11 cellular contexts compared by ENCODE assay signal in the genomic region with DNA sequence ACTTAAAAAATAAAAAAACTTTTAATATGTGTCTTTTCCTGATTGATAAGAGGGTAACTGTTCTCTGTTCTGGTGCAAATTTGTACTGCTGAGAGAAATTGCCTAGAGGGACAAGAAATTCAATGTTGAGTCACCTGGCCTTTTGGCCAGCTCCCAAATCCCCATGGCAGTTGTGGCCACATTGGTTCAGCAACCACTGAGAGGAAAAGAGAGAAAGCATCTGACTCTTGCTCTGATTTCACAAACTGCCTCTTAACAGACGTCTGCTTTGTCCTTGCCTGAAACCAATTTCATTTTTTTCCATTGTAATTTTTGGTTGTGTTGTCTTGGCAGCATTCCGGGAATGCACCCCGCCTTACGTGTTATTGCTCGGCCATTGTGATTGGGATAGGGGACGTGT. TPM values are rescaled to one million over a fixed set of nuclear protein-coding genes. Genes with fewer than 3 reads are reported as not detected.
DNase-seq lines count a peak whose midpoint lies in the region; ATAC-seq, FAIRE-seq and TF ChIP-seq lines count a peak whose summit lies in the region.
"Had no signal": no experiment of that assay in that cellular context is flagged by ENCODE, and none has a peak within 500 bp of the region (broad histone marks: within the 10 kb centered on the region; RNA-seq: fewer than 3 reads in every experiment).

No MANE protein-coding gene starts in this region.

- TF ChIP-seq EP300 in esophagus muscularis mucosa (IDR thresholded peaks at IDR 0.05), result no peak

- H3K9me3 ChIP-seq in GM23248 (ENCODE audit: low read depth) (no peaks in the 10 kb centered on the region), mammary epithelial cell (replicated peaks; ENCODE audit: insufficient read depth, low read length) (no peaks in the 10 kb centered on the region), pancreas (no peaks in the 10 kb centered on the region), esophagus muscularis mucosa (no peaks in the 10 kb centered on the region)

- H4K20me1 ChIP-seq in GM23248 (ENCODE audit: insufficient read depth) (no peaks in the 10 kb centered on the region), mammary epithelial cell (ENCODE audit: insufficient read depth, low read length) (no peaks in the 10 kb centered on the region)

- no peaks in the 10 kb centered on the region for H3K4me1 ChIP-seq in GM23248 (ENCODE audit: insufficient read depth)
- H3K4me1 ChIP-seq in mammary epithelial cell (ENCODE audit: insufficient read depth, low read length), result peaks cover 32% of the 10 kb centered on the region
- H3K4me1 ChIP-seq in pancreas, result no peaks in the 10 kb centered on the region
- H3K4me1 ChIP-seq in esophagus muscularis mucosa, result peaks cover 0 to 5% (median 0%) of the 10 kb centered on the region in 4 donors

- H3K27ac ChIP-seq in GM23248 (no peak overlapping the region), mammary epithelial cell (ENCODE audit: insufficient read depth, low read depth, low read length) (peak overlapping the region; percentile 97), pancreas (peak overlapping the region in 1 of 4 donors; percentile 24), esophagus muscularis mucosa (replicated peaks in 1 of 4) (no peak overlapping the region)

- H3K79me2 ChIP-seq in GM23248 (ENCODE audit: insufficient read depth), result no peaks in the 10 kb centered on the region
- H3K79me2 ChIP-seq in mammary epithelial cell (ENCODE audit: insufficient read depth, low read length), result no peaks in the 10 kb centered on the region

- DNase-seq in GM23248 (peak; percentile 18), NCI-H2081 treated with DMSO at 0.1 percent for 48 hours (lab: John Stamatoyannopoulos, UW) (peak; percentile 93), mammary epithelial cell (peak; percentile 97), pancreas (peak in 3 of 6 donors; percentile 16 to 46 (median 30)), NCI-H2107 treated with DMSO at 0.1 percent for 48 hours (lab: John Stamatoyannopoulos, UW; ENCODE audit: unreplicated experiment) (no peak), esophagus muscularis mucosa (ENCODE audit: extremely low spot score) (no peak)
- no peak for DNase-seq in activated CD4-positive, alpha-beta T cell treated with anti-CD3 and anti-CD28 coated beads for 4 hours
- DNase-seq in stimulated activated naive CD8-positive, alpha-beta T cell treated with anti-CD3 and anti-CD28 coated beads, Interleukin-15, Interleukin-2, amounts not matched to agents 100 U/mL and 50 U/mL, for 24 hours, result no peak
- DNase-seq: GOT3, mesendoderm had no signal

- TF ChIP-seq CTCF in mammary epithelial cell (conservative IDR thresholded peaks at IDR 0.05 in 1 of 2, IDR thresholded peaks at IDR 0.05 in 1 of 2; ENCODE audit: extremely low read depth in 1 of 2, insufficient read depth in 1 of 2, low read depth in 1 of 2, low read length in 2 of 2) (no peak), pancreas (IDR thresholded peaks at IDR 0.05) (no peak), esophagus muscularis mucosa (IDR thresholded peaks at IDR 0.05) (no peak)

- FAIRE-seq in pancreas (lab: Jason Lieb, UNC), result no peak
- FAIRE-seq: GM12892 had no signal

- no peak for TF ChIP-seq POLR2A in esophagus muscularis mucosa (IDR thresholded peaks at IDR 0.05; ENCODE audit: low read depth)

- dilution Hi-C loops in mammary epithelial cell (cut with HindIII; ENCODE audit: low sequenced_read_pairs), result no loop called here

- H3K4me3 ChIP-seq in GM23248 (no peak overlapping the region), mammary epithelial cell (replicated peaks in 1 of 3; ENCODE audit: insufficient read depth in 1 of 3, low read depth in 2 of 3, low read length in 3 of 3) (no peak overlapping the region), pancreas (no peak overlapping the region), esophagus muscularis mucosa (no peak overlapping the region)

- no peaks in the 10 kb centered on the region; the same call in 1 of the 2 replicates for H3K27me3 ChIP-seq in GM23248 (replicated peaks; ENCODE audit: insufficient read depth)
- no peaks in the 10 kb centered on the region for H3K27me3 ChIP-seq in mammary epithelial cell (ENCODE audit: insufficient read depth, low read length)
- H3K27me3 ChIP-seq in pancreas, result no peaks in the 10 kb centered on the region
- H3K27me3 ChIP-seq in esophagus muscularis mucosa, result no peaks in the 10 kb centered on the region

- H3K36me3 ChIP-seq in GM23248 (ENCODE audit: low read depth), result no peaks in the 10 kb centered on the region
- no peaks in the 10 kb centered on the region for H3K36me3 ChIP-seq in mammary epithelial cell (ENCODE audit: insufficient read depth, low read length)
- H3K36me3 ChIP-seq in pancreas, result no peaks in the 10 kb centered on the region
- H3K36me3 ChIP-seq in esophagus muscularis mucosa, result no peaks in the 10 kb centered on the region

- in situ Hi-C loops in GM23248 (cut with MboI) (no loop called here), mammary epithelial cell (cut with MboI; ENCODE audit: low sequenced_read_pairs in 2 of 2) (no loop called here)

- intact Hi-C loops in mammary epithelial cell (cut with micrococcal nuclease) (loop anchor here (5.0 kb wide), 1 partner anchor 45 kb away; no protein-coding TSS in a partner anchor), pancreas (cut with DNase I) (no loop called here), esophagus muscularis mucosa (cut with DNase I) (no loop called here)

- H3K4me2 ChIP-seq in GM23248 (ENCODE audit: unreplicated experiment) (no peak overlapping the region), mammary epithelial cell (ENCODE audit: insufficient read depth, low read depth, low read length) (peak overlapping the region; percentile 68)

- peak in 3 of 4 donors; percentile 69 to 72 (median 70) for ATAC-seq in pancreas
- no peak for ATAC-seq in stimulated activated naive CD8-positive, alpha-beta T cell treated with anti-CD3 and anti-CD28 coated beads, Interleukin-15, Interleukin-2, amounts not matched to agents 100 U/mL and 50 U/mL, for 24 hours

- WGBS in GM23248 (ENCODE audit: low coverage in 1 of 2, low lambda C conversion rate in 2 of 2, missing lambda C conversion rate in 2 of 2), 2 experiments, result 76 to 85% methylated on average over 6 of the region's 6 CpGs
- 3% methylated on average over 6 of the region's 6 CpGs for WGBS in mammary epithelial cell (ENCODE audit: low coverage, missing lambda C conversion rate)
- 67 to 72% methylated on average over 6 of the region's 6 CpGs for WGBS in pancreas, 2 donors
- WGBS in esophagus muscularis mucosa, result 79% methylated on average over 6 of the region's 6 CpGs

- no TSS peak for BruUV-seq in mammary epithelial cell (replicated peaks; lab: Mats Ljungman, UMichigan)

- CTCF ChIA-PET in mammary epithelial cell (lab: Charles Lee; ENCODE audit: low non-redundant PET), result no interaction called here

- H3K9ac ChIP-seq in GM23248, result no peak overlapping the region
- H3K9ac ChIP-seq in mammary epithelial cell (ENCODE audit: insufficient read depth, low read length), result peak overlapping the region; percentile 68

- H3F3A ChIP-seq in GM23248 (ENCODE audit: insufficient read depth), result no peaks in the 10 kb centered on the region

- H2AFZ ChIP-seq in GM23248, result no peak overlapping the region
- peak overlapping the region; percentile 40 for H2AFZ ChIP-seq in mammary epithelial cell (ENCODE audit: low read depth, low read length)

- no peaks in the 10 kb centered on the region for H3K9me2 ChIP-seq in GM23248 (ENCODE audit: insufficient read depth)

RNA-seq across cellular contexts. Expression of a gene that starts 42.4 kb away (rescaled TPM):
- not detected in 2 replicates for total RNA-seq in GM23248 (2014; rRNA removed; shearing (Covaris generic))
- 0.05 TPM in 1 of 2 replicates, not detected in the other for polyA plus RNA-seq in GM23248 (2016; fragmentation: Nextera tagmentation; extraction: Ambion mirVana)
- 1 to 10 TPM in 1 of 2 donors, under 1 TPM in 1; 0.07 to 1.5 TPM for total RNA-seq in mammary epithelial cell
- 0.07 TPM for polyA plus RNA-seq in mammary epithelial cell
- not detected for polyA minus RNA-seq in mammary epithelial cell
- 10 to 100 TPM in 5 of 6 donors, 1 to 10 TPM in 1; 6.0 to 31.4 (median 19.7) TPM for total RNA-seq in pancreas
- 10 to 100 TPM in 1 of 2 donors, 1 to 10 TPM in 1; 6.6 to 11.3 TPM for polyA plus RNA-seq in pancreas
- total RNA-seq in esophagus muscularis mucosa, result 1 to 10 TPM; 1.2 to 6.3 (median 5.5) TPM

Comparison
In these comparisons a context has a peak if more than half of its experiments do, and no peak if none do; other contexts are left out.
1. DNase-seq: peak in GM23248 (single experiment), NCI-H2081 treated with DMSO at 0.1 percent for 48 hours (single experiment) and mammary epithelial cell (single experiment); none in NCI-H2107 treated with DMSO at 0.1 percent for 48 hours (single experiment), activated CD4-positive, alpha-beta T cell treated with anti-CD3 and anti-CD28 coated beads for 4 hours (0 of 2), stimulated activated naive CD8-positive, alpha-beta T cell treated with anti-CD3 and anti-CD28 coated beads, Interleukin-15, Interleukin-2, amounts not matched to agents 100 U/mL and 50 U/mL, for 24 hours (single experiment) and esophagus muscularis mucosa (single experiment).